Comparison of ENCODE assay signal across 1 cellular context in genomic region chr12:57518920-57519757, GRCh38.
TF ChIP-seq lines count a peak whose summit lies in the region.

No MANE protein-coding gene starts in this region.

TF ChIP-seq in HepG2, 621 proteins besides CTCF, POLR2A, EP300 and RAD21 (continued from another document and continues in another):
- TF ChIP-seq USF2 (IDR thresholded peaks at IDR 0.05; ENCODE audit: low read depth, low read length) (no peak), USF2 (CRISPR knock-in tag; IDR thresholded peaks at IDR 0.05; ENCODE audit: borderline replicate concordance) (no peak), MYPOP (CRISPR knock-in tag; IDR thresholded peaks at IDR 0.05) (0 out of 2 replicates have a peak, but pooled peaks have one; percentile 46), ZNF646 (CRISPR knock-in tag; IDR thresholded peaks at IDR 0.05) (no peak), GLI4 (CRISPR knock-in tag; IDR thresholded peaks at IDR 0.05; ENCODE audit: borderline replicate concordance) (no peak), ZFP36L2 (CRISPR knock-in tag; IDR thresholded peaks at IDR 0.05) (no peak), ZFY (CRISPR knock-in tag; IDR thresholded peaks at IDR 0.05) (no peak), ZNF672 (CRISPR knock-in tag; IDR thresholded peaks at IDR 0.05) (no peak), ZKSCAN1 (IDR thresholded peaks at IDR 0.05; ENCODE audit: low read length) (peak; percentile 95), ZNF468 (CRISPR knock-in tag; IDR thresholded peaks at IDR 0.05) (no peak), ZNF619 (CRISPR knock-in tag; IDR thresholded peaks at IDR 0.05) (no peak), ZNF142 (CRISPR knock-in tag; IDR thresholded peaks at IDR 0.05) (no peak), ZNF891 (CRISPR knock-in tag; IDR thresholded peaks at IDR 0.05) (no peak), PRMT3 (CRISPR knock-in tag; IDR thresholded peaks at IDR 0.05; ENCODE audit: borderline replicate concordance, low read depth) (no peak), BRD4 (CRISPR knock-in tag; IDR thresholded peaks at IDR 0.05) (no peak; the same call in 1 of the 2 replicates), BORCS8-MEF2B (CRISPR knock-in tag; IDR thresholded peaks at IDR 0.05) (0 out of 2 replicates have a peak, but pooled peaks have one; percentile 3), SIX1 (CRISPR knock-in tag; IDR thresholded peaks at IDR 0.05; ENCODE audit: borderline replicate concordance) (no peak), MZF1 (CRISPR knock-in tag; IDR thresholded peaks at IDR 0.05; ENCODE audit: borderline replicate concordance) (0 out of 2 replicates have a peak, but pooled peaks have one; percentile 51), ZNF574 (CRISPR knock-in tag; IDR thresholded peaks at IDR 0.05) (no peak), ZNF781 (CRISPR knock-in tag; IDR thresholded peaks at IDR 0.05; ENCODE audit: borderline replicate concordance, not compliant biosample characterization) (peak; percentile 5), ZFP41 (CRISPR knock-in tag; IDR thresholded peaks at IDR 0.05; ENCODE audit: borderline replicate concordance) (no peak), POGK (CRISPR knock-in tag; conservative IDR thresholded peaks at IDR 0.05) (0 out of 2 replicates have a peak, but pooled peaks have one; percentile 4), SNAPC2 (CRISPR knock-in tag; IDR thresholded peaks at IDR 0.05) (no peak), ZFP36L1 (CRISPR knock-in tag; IDR thresholded peaks at IDR 0.05) (no peak), ZNF782 (CRISPR knock-in tag; IDR thresholded peaks at IDR 0.05; ENCODE audit: borderline replicate concordance) (no peak), MED8 (CRISPR knock-in tag; IDR thresholded peaks at IDR 0.05; ENCODE audit: insufficient replicate concordance) (no peak), ZNF230 (CRISPR knock-in tag; IDR thresholded peaks at IDR 0.05) (no peak), HOMEZ (CRISPR knock-in tag; IDR thresholded peaks at IDR 0.05; ENCODE audit: low read depth) (no peak), BCL6 (CRISPR knock-in tag; IDR thresholded peaks at IDR 0.05) (no peak), HCFC1 (IDR thresholded peaks at IDR 0.05; ENCODE audit: low read depth, low read length) (no peak), FLYWCH1 (CRISPR knock-in tag; IDR thresholded peaks at IDR 0.05) (no peak), KDM6A (CRISPR knock-in tag; IDR thresholded peaks at IDR 0.05; ENCODE audit: low read depth) (no peak), ZNF354B (CRISPR knock-in tag; IDR thresholded peaks at IDR 0.05) (no peak), ZEB1 (IDR thresholded peaks at IDR 0.05; ENCODE audit: insufficient replicate concordance, low read depth) (no peak), MXD1 (CRISPR knock-in tag; IDR thresholded peaks at IDR 0.05) (no peak), PHF20 (CRISPR knock-in tag; IDR thresholded peaks at IDR 0.05) (0 out of 2 replicates have a peak, but pooled peaks have one; percentile 5), AGO2 (optimal IDR thresholded peaks at IDR 0.05; ENCODE audit: low read depth, low read length) (no peak), ZNF263 (CRISPR knock-in tag; IDR thresholded peaks at IDR 0.05) (0 out of 2 replicates have a peak, but pooled peaks have one; percentile 23), CCDC6 (CRISPR knock-in tag; IDR thresholded peaks at IDR 0.05) (no peak), KDM5A (IDR thresholded peaks at IDR 0.05; ENCODE audit: borderline replicate concordance, low read length) (no peak)
